In genomic region chr5:8136271-8136670, GRCh38 we compare ENCODE assay signal across 20 cellular contexts.
DNase-seq lines count a peak whose midpoint lies in the region; TF ChIP-seq lines count a peak whose summit lies in the region.
"Had no signal": no experiment of that assay in that cellular context is flagged by ENCODE, and none has a peak within 500 bp of the region (broad histone marks: within the 10 kb centered on the region; RNA-seq: fewer than 3 reads in every experiment).

No MANE protein-coding gene starts in this region.

- no peaks in the 10 kb centered on the region for H3K36me3 Mint-ChIP-seq in osteocyte (ENCODE audit: unreplicated experiment)
- H3K36me3 Mint-ChIP-seq in activated T-helper 1 cell treated with anti-CD3 and anti-CD28 coated beads, Interleukin-12 subunit alpha, Interleukin-12 subunit beta, Interleukin-2, Interleukin-4 antibody, amounts not matched to agents 30 ng/mL and 10 ng/mL and 1 ng/mL, durations not matched to agents 14 hours and 24 hours and 36 hours (ENCODE audit: low read depth), result no peaks in the 10 kb centered on the region
- H3K36me3 Mint-ChIP-seq: CD14-positive monocyte; CD8-positive, alpha-beta memory T cell had no signal

- no peak overlapping the region for H3K27ac Mint-ChIP-seq in osteocyte (ENCODE audit: unreplicated experiment)
- H3K27ac Mint-ChIP-seq in activated T-helper 1 cell treated with anti-CD3 and anti-CD28 coated beads, Interleukin-12 subunit alpha, Interleukin-12 subunit beta, Interleukin-2, Interleukin-4 antibody, amounts not matched to agents 30 ng/mL and 10 ng/mL and 1 ng/mL, durations not matched to agents 14 hours and 24 hours and 36 hours, result no peak overlapping the region
- H3K27ac Mint-ChIP-seq: CD14-positive monocyte; CD4-positive, alpha-beta T cell; CD8-positive, alpha-beta memory T cell had no signal

- H3K9me3 Mint-ChIP-seq in osteocyte (ENCODE audit: unreplicated experiment), result no peaks in the 10 kb centered on the region
- peaks cover 3% of the 10 kb centered on the region for H3K9me3 Mint-ChIP-seq in activated T-helper 1 cell treated with anti-CD3 and anti-CD28 coated beads, Interleukin-12 subunit alpha, Interleukin-12 subunit beta, Interleukin-2, Interleukin-4 antibody, amounts not matched to agents 30 ng/mL and 10 ng/mL and 1 ng/mL, durations not matched to agents 14 hours and 24 hours and 36 hours

- TF ChIP-seq CTCF in osteocyte (IDR thresholded peaks at IDR 0.05), result no peak

- no peaks in the 10 kb centered on the region for H3K4me1 Mint-ChIP-seq in osteocyte (ENCODE audit: unreplicated experiment)
- H3K4me1 Mint-ChIP-seq in activated T-helper 1 cell treated with anti-CD3 and anti-CD28 coated beads, Interleukin-12 subunit alpha, Interleukin-12 subunit beta, Interleukin-2, Interleukin-4 antibody, amounts not matched to agents 30 ng/mL and 10 ng/mL and 1 ng/mL, durations not matched to agents 14 hours and 24 hours and 36 hours (ENCODE audit: low read depth), result no peaks in the 10 kb centered on the region
- H3K4me1 Mint-ChIP-seq: CD14-positive monocyte; CD8-positive, alpha-beta memory T cell had no signal

- DNase-seq in NCI-H2171 treated with DMSO at 0.1 percent for 48 hours (lab: John Stamatoyannopoulos, UW), result peak; percentile 33
- DNase-seq in NCI-H2171 (lab: John Stamatoyannopoulos, UW), result no peak
- peak; percentile 28 for DNase-seq in DMS79 treated with DMSO at 0.1 percent for 48 hours (lab: John Stamatoyannopoulos, UW)
- DNase-seq in cerebellum (ENCODE audit: low spot score), result peak; percentile 37
- peak; percentile 13 for DNase-seq in retina
- no peak for DNase-seq in osteocyte (ENCODE audit: extremely low spot score, unreplicated experiment)
- DNase-seq in activated T-helper 1 cell treated with anti-CD3 and anti-CD28 coated beads, Interleukin-12 subunit alpha, Interleukin-12 subunit beta, Interleukin-2, Interleukin-4 antibody, amounts not matched to agents 30 ng/mL and 10 ng/mL and 1 ng/mL, durations not matched to agents 14 hours and 24 hours and 36 hours (ENCODE audit: low spot score), result no peak
- DNase-seq: 8988T; ACHN; AML-193; BE2C; CD4-positive, alpha-beta T cell; CD8-positive, alpha-beta memory T cell; DMS 273 treated with DMSO at 0.1 percent for 48 hours; DND-41; GDM1; GM23248; H7; HCEC 1CT had no signal

- intact Hi-C loops in activated T-helper 1 cell treated with anti-CD3 and anti-CD28 coated beads, Interleukin-12 subunit alpha, Interleukin-12 subunit beta, Interleukin-2, Interleukin-4 antibody, amounts not matched to agents 30 ng/mL and 10 ng/mL and 1 ng/mL, durations not matched to agents 14 hours and 24 hours and 36 hours (cut with micrococcal nuclease), result no loop called here

- H3K4me3 Mint-ChIP-seq in osteocyte (ENCODE audit: unreplicated experiment), result no peak overlapping the region
- no peak overlapping the region for H3K4me3 Mint-ChIP-seq in activated T-helper 1 cell treated with anti-CD3 and anti-CD28 coated beads, Interleukin-12 subunit alpha, Interleukin-12 subunit beta, Interleukin-2, Interleukin-4 antibody, amounts not matched to agents 30 ng/mL and 10 ng/mL and 1 ng/mL, durations not matched to agents 14 hours and 24 hours and 36 hours
- H3K4me3 Mint-ChIP-seq: CD14-positive monocyte; CD4-positive, alpha-beta T cell; CD8-positive, alpha-beta memory T cell had no signal

- no peaks in the 10 kb centered on the region for H3K27me3 Mint-ChIP-seq in osteocyte (ENCODE audit: unreplicated experiment)
- H3K27me3 Mint-ChIP-seq in activated T-helper 1 cell treated with anti-CD3 and anti-CD28 coated beads, Interleukin-12 subunit alpha, Interleukin-12 subunit beta, Interleukin-2, Interleukin-4 antibody, amounts not matched to agents 30 ng/mL and 10 ng/mL and 1 ng/mL, durations not matched to agents 14 hours and 24 hours and 36 hours (ENCODE audit: insufficient read depth), result no peaks in the 10 kb centered on the region
- H3K27me3 Mint-ChIP-seq: CD4-positive, alpha-beta T cell; CD8-positive, alpha-beta memory T cell had no signal

Comparison
In these comparisons a context has a peak if more than half of its experiments do, and no peak if none do; other contexts are left out.
1. DNase-seq: peak in NCI-H2171 treated with DMSO at 0.1 percent for 48 hours (single experiment), DMS79 treated with DMSO at 0.1 percent for 48 hours (single experiment), cerebellum (single experiment) and retina (single experiment); none in NCI-H2171 (single experiment), osteocyte (single experiment) and activated T-helper 1 cell treated with anti-CD3 and anti-CD28 coated beads, Interleukin-12 subunit alpha, Interleukin-12 subunit beta, Interleukin-2, Interleukin-4 antibody, amounts not matched to agents 30 ng/mL and 10 ng/mL and 1 ng/mL, durations not matched to agents 14 hours and 24 hours and 36 hours (single experiment).